ENCODE assay signal across 24 cellular contexts in the genomic region with DNA sequence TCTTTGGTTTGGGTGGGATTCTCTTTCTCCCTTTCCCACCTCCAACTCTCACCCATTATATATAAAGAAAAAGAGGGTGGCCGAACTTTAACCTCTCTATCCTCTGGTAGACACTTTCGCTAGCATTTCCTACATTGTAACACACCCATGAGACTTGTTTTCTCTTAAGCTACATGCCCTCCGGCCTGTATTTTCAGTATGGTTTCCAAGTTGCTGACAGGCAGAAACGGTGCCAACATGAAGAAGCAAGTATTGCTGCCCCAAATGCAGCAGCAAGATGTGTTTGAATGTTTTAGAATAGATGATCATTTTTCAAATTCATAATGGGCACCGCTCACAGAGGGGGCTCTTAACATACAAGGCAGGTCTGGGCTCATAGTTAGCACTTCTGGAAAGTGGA. TPM values are rescaled to one million over a fixed set of nuclear protein-coding genes. Genes with fewer than 3 reads are reported as not detected.
A peak's percentile ranks its signal among the peaks of the same experiment; 100 is the strongest.
DNase-seq lines count a peak whose midpoint lies in the region; ATAC-seq, FAIRE-seq and TF ChIP-seq lines count a peak whose summit lies in the region.
"Had no signal": no experiment of that assay in that cellular context is flagged by ENCODE, and none has a peak within 500 bp of the region (broad histone marks: within the 10 kb centered on the region; RNA-seq: fewer than 3 reads in every experiment).

No MANE protein-coding gene starts in this region.

- H3K4me3 ChIP-seq in Caco-2 (ENCODE audit: low read depth, low read length): no peak overlapping the region
- H3K4me3 ChIP-seq in RWPE2 (ENCODE audit: severe bottlenecking): no peak overlapping the region

- no peak for ATAC-seq in RWPE2 (ENCODE audit: low read depth)
- peak; percentile 39 for ATAC-seq in esophagus mucosa
- ATAC-seq in GM21786 (IDR thresholded peaks at IDR 0.05; ENCODE audit: unreplicated experiment): no peak
- no peak for ATAC-seq in GM19035 (IDR thresholded peaks at IDR 0.05; ENCODE audit: unreplicated experiment)
- ATAC-seq: left lobe of liver, right cardiac atrium, SK-N-SH treated with all-trans-retinoic acid at 6 μM for 48 hours had no signal

- DNase-seq in Caco-2 (no peak), RWPE2 (ENCODE audit: low spot score) (no peak), osteocyte (ENCODE audit: extremely low spot score, unreplicated experiment) (peak; percentile 38), dedifferentiated amniotic fluid mesenchymal stem cell (ENCODE audit: extremely low spot score) (no peak), GM12891 (ENCODE audit: insufficient read length, low spot score) (no peak)
- DNase-seq: activated CD4-positive, alpha-beta T cell treated with anti-CD3 and anti-CD28 coated beads, Interleukin-2, amount 50 U/mL, for 4 hours; activated naive CD4-positive, alpha-beta T cell; amniotic stem cell; central memory CD4-positive, alpha-beta T cell; effector CD8-positive, alpha-beta T cell; glutamatergic neuron; NCI-H1930; NK-92 treated with Interleukin-12 subunit alpha and Interleukin-12 subunit beta, amount 100 ng/mL, for 24 hours; occipital lobe; right cardiac atrium had no signal

- H3K27me3 ChIP-seq in Caco-2 (replicated peaks; ENCODE audit: control insufficient read depth, insufficient read depth, low read length): no peaks in the 10 kb centered on the region
- no peaks in the 10 kb centered on the region for H3K27me3 ChIP-seq in RWPE2 (ENCODE audit: insufficient read depth, poor library complexity, severe bottlenecking)

- BruUV-seq in Caco-2 (replicated peaks; lab: Mats Ljungman, UMichigan): no TSS peak

- no peak for TF ChIP-seq POLR2A in GM12891 (IDR thresholded peaks at IDR 0.05; ENCODE audit: low read depth, low read length)

- FAIRE-seq in GM12891 (lab: Jason Lieb, UNC): no peak
- FAIRE-seq: GM19239 had no signal

- H3K4me1 ChIP-seq in Caco-2: peaks cover 49% of the 10 kb centered on the region
- H3K4me1 ChIP-seq in RWPE2 (ENCODE audit: insufficient read depth, poor library complexity, severe bottlenecking): peaks cover 50% of the 10 kb centered on the region

- POLR2A ChIA-PET in Caco-2 (lab: Charles Lee): no interaction called here

- H3K4me1 Mint-ChIP-seq in Caco-2 (ENCODE audit: low read depth, unreplicated experiment) (peaks cover 52% of the 10 kb centered on the region), osteocyte (ENCODE audit: unreplicated experiment) (peaks cover 34% of the 10 kb centered on the region)

- peak overlapping the region; percentile 7 for H3K4me3 Mint-ChIP-seq in Caco-2 (ENCODE audit: unreplicated experiment)
- H3K4me3 Mint-ChIP-seq in osteocyte (ENCODE audit: unreplicated experiment): no peak overlapping the region
- H3K4me3 Mint-ChIP-seq: T-helper 2 cell treated with Interferon-gamma antibody and Interleukin-4, amounts not matched to agents 5 μg/mL and 100 μg/mL, for 36 hours had no signal

- peak overlapping the region; percentile 50 for H3K27ac Mint-ChIP-seq in Caco-2 (ENCODE audit: unreplicated experiment)
- no peak overlapping the region for H3K27ac Mint-ChIP-seq in osteocyte (ENCODE audit: unreplicated experiment)
- H3K27ac Mint-ChIP-seq: T-helper 2 cell treated with Interferon-gamma antibody and Interleukin-4, amounts not matched to agents 5 μg/mL and 100 μg/mL, for 36 hours had no signal

- H3K9me3 ChIP-seq in Caco-2 (no peaks in the 10 kb centered on the region), RWPE2 (ENCODE audit: severe bottlenecking) (no peaks in the 10 kb centered on the region)

- H3K36me3 ChIP-seq in Caco-2 (ENCODE audit: control insufficient read depth, insufficient read depth, low read length): no peaks in the 10 kb centered on the region
- no peaks in the 10 kb centered on the region for H3K36me3 ChIP-seq in RWPE2 (ENCODE audit: low read depth)

- CTCF ChIA-PET in Caco-2 (lab: Charles Lee): interaction anchor here (2.9 kb wide), 1 partner anchor 10 kb away, joined by 15 read pairs; no protein-coding TSS in a partner anchor

- intact Hi-C loops in Caco-2 (cut with micrococcal nuclease; ENCODE audit: unreplicated experiment): no loop called here

- H3K27ac ChIP-seq in RWPE2 (ENCODE audit: poor library complexity, severe bottlenecking): peak overlapping the region; percentile 52

- no peaks in the 10 kb centered on the region for H3K36me3 Mint-ChIP-seq in Caco-2 (ENCODE audit: insufficient read depth, unreplicated experiment)
- H3K36me3 Mint-ChIP-seq in osteocyte (ENCODE audit: unreplicated experiment): no peaks in the 10 kb centered on the region

- H3K9me3 Mint-ChIP-seq in Caco-2 (ENCODE audit: unreplicated experiment): no peaks in the 10 kb centered on the region
- H3K9me3 Mint-ChIP-seq in osteocyte (ENCODE audit: unreplicated experiment): no peaks in the 10 kb centered on the region
- H3K9me3 Mint-ChIP-seq: T-helper 2 cell treated with Interferon-gamma antibody and Interleukin-4, amounts not matched to agents 5 μg/mL and 100 μg/mL, for 36 hours had no signal

- TF ChIP-seq CTCF in Caco-2 (IDR thresholded peaks at IDR 0.05; ENCODE audit: insufficient read depth in 1 of 2, low read depth in 1 of 2, low read length in 1 of 2, severe bottlenecking in 1 of 2, unreplicated experiment in 1 of 2) (no peak), RWPE2 (IDR thresholded peaks at IDR 0.05; ENCODE audit: poor library complexity, severe bottlenecking) (no peak), osteocyte (IDR thresholded peaks at IDR 0.05) (no peak)

- H3K27me3 Mint-ChIP-seq in Caco-2 (ENCODE audit: insufficient read depth, unreplicated experiment) (no peaks in the 10 kb centered on the region), osteocyte (ENCODE audit: unreplicated experiment) (no peaks in the 10 kb centered on the region)

TF ChIP-seq in GM12891, 5 proteins besides CTCF, POLR2A, EP300 and RAD21:
- TF ChIP-seq SPI1 (IDR thresholded peaks at IDR 0.05; ENCODE audit: low read depth, low read length): no peak
- TF ChIP-seq POU2F2 (IDR thresholded peaks at IDR 0.05; ENCODE audit: low read depth, low read length): no peak
- no peak for TF ChIP-seq PAX5 (IDR thresholded peaks at IDR 0.05; ENCODE audit: insufficient read depth, low read length, severe bottlenecking)
- no peak for TF ChIP-seq TAF1 (IDR thresholded peaks at IDR 0.05; ENCODE audit: low read depth, low read length)

RNA-seq across cellular contexts. Expression of gene CYB5B, which starts 18.7 kb away (rescaled TPM):
- total RNA-seq in Caco-2 (2022) (355 TPM in 2 replicates), esophagus mucosa (83.7 TPM), osteocyte (69.8 and 74.2 TPM in 2 replicates)
- 107 TPM for polyA plus RNA-seq in GM12891 (2012; ENCODE audit: low read depth, missing spikeins)

RNA-seq across cellular contexts. Expression of gene TERF2, which starts 19.9 kb away (rescaled TPM):
- total RNA-seq in Caco-2 (2022) (43.6 and 46.2 TPM in 2 replicates), esophagus mucosa (19.7 TPM), osteocyte (33.5 and 43.7 TPM in 2 replicates)
- 16.1 TPM for polyA plus RNA-seq in GM12891 (2012; ENCODE audit: low read depth, missing spikeins)

RNA-seq across cellular contexts. Expression of gene TMED6, which starts 54.2 kb away (rescaled TPM):
- total RNA-seq in Caco-2 (2022): 2.4 TPM in 2 replicates
- 0.52 TPM for total RNA-seq in esophagus mucosa
- 0.40 and 0.94 TPM in 2 replicates for total RNA-seq in osteocyte
- 0.71 TPM for polyA plus RNA-seq in GM12891 (2012; ENCODE audit: low read depth, missing spikeins)
- total RNA-seq: H4, occipital lobe had no signal
- polyA plus RNA-seq: AG04450, right cardiac atrium had no signal
